Comparison of ENCODE assay signal across 16 cellular contexts in the genomic region with DNA sequence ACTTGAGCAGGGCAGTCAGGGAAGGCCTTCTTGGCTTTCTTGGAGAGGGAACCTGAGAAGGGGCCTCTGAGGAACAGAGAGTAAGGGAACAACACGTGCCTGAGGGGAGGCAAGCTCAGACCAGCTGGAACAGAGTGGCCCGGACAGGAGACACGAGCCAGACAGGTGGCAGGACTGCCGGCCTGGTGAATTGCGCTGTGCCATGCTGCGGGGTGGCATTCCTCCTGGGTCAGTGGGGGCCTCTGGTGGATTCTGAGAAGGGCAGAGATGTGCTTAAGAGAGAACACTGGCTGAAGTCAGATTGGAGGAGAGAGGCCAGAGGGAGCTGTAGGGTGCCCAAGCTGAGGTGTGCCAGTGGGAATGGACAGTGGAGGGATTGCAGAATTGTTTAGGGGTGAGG. TPM values are rescaled to one million over a fixed set of nuclear protein-coding genes. Genes with fewer than 3 reads are reported as not detected.
DNase-seq lines count a peak whose midpoint lies in the region; ATAC-seq and TF ChIP-seq lines count a peak whose summit lies in the region.
"Had no signal": no experiment of that assay in that cellular context is flagged by ENCODE, and none has a peak within 500 bp of the region (broad histone marks: within the 10 kb centered on the region; RNA-seq: fewer than 3 reads in every experiment).

No MANE protein-coding gene starts in this region.

- H3K36me3 ChIP-seq in breast epithelium: no peaks in the 10 kb centered on the region
- H3K36me3 ChIP-seq: SJSA1, stomach had no signal

- no peak for TF ChIP-seq POLR2A in breast epithelium (IDR thresholded peaks at IDR 0.05)

- H3K27ac Mint-ChIP-seq in stimulated activated naive CD8-positive, alpha-beta T cell treated with anti-CD3 and anti-CD28 coated beads, Interleukin-15, amount 100 ng/mL, for 72 hours: peak overlapping the region; percentile 50 to 100
- peak overlapping the region; percentile 19 for H3K27ac Mint-ChIP-seq in osteocyte (ENCODE audit: unreplicated experiment)
- H3K27ac Mint-ChIP-seq: activated CD8-positive, alpha-beta memory T cell treated with anti-CD3 and anti-CD28 coated beads, Interleukin-2, amount 10 ng/mL, durations not matched to agents 7 days and 5 days; natural killer cell; T-helper 2 cell treated with Interferon-gamma antibody and Interleukin-4, amounts not matched to agents 5 μg/mL and 100 μg/mL, for 36 hours had no signal

- H3K27me3 ChIP-seq in breast epithelium: no peaks in the 10 kb centered on the region
- H3K27me3 ChIP-seq: SJSA1, stomach had no signal

- H3K4me1 ChIP-seq in breast epithelium: no peaks in the 10 kb centered on the region

- peaks cover 68% of the 10 kb centered on the region for H3K4me1 Mint-ChIP-seq in stimulated activated naive CD8-positive, alpha-beta T cell treated with anti-CD3 and anti-CD28 coated beads, Interleukin-15, amount 100 ng/mL, for 72 hours
- peaks cover 57% of the 10 kb centered on the region for H3K4me1 Mint-ChIP-seq in osteocyte (ENCODE audit: unreplicated experiment)

- intact Hi-C loops in breast epithelium (cut with DNase I; ENCODE audit: low total_unique reads): no loop called here

- DNase-seq in stimulated activated naive CD8-positive, alpha-beta T cell treated with anti-CD3 and anti-CD28 coated beads, Interleukin-15, amount 100 ng/mL, for 72 hours: no peak
- DNase-seq in stimulated activated naive CD8-positive, alpha-beta T cell treated with anti-CD3 and anti-CD28 coated beads, Interleukin-15, Interleukin-2, amounts not matched to agents 100 U/mL and 50 U/mL, for 24 hours: no peak
- DNase-seq in breast epithelium (ENCODE audit: low spot score in 2 of 2) (peak in 1 of 2 donors; percentile 75), osteocyte (ENCODE audit: extremely low spot score, unreplicated experiment) (no peak), H4 (ENCODE audit: low spot score) (no peak), NOMO-1 treated with dmso at 0.1 percent for 144 hours (lab: John Stamatoyannopoulos, UW; ENCODE audit: unreplicated experiment) (no peak), NCI-H82 (lab: John Stamatoyannopoulos, UW) (no peak), mucosa of gallbladder (ENCODE audit: low spot score) (no peak)
- DNase-seq: activated CD8-positive, alpha-beta memory T cell treated with anti-CD3 and anti-CD28 coated beads, Interleukin-2, amount 10 ng/mL, durations not matched to agents 7 days and 5 days; glutamatergic neuron; natural killer cell had no signal

- no peaks in the 10 kb centered on the region for H3K9me3 ChIP-seq in breast epithelium
- H3K9me3 ChIP-seq: SJSA1, stomach had no signal

- H3K27me3 Mint-ChIP-seq in stimulated activated naive CD8-positive, alpha-beta T cell treated with anti-CD3 and anti-CD28 coated beads, Interleukin-15, amount 100 ng/mL, for 72 hours: no peaks in the 10 kb centered on the region
- H3K27me3 Mint-ChIP-seq in osteocyte (ENCODE audit: unreplicated experiment): no peaks in the 10 kb centered on the region
- H3K27me3 Mint-ChIP-seq: activated CD8-positive, alpha-beta memory T cell treated with anti-CD3 and anti-CD28 coated beads, Interleukin-2, amount 10 ng/mL, durations not matched to agents 7 days and 5 days had no signal

- H3K4me3 ChIP-seq in breast epithelium: no peak overlapping the region
- H3K4me3 ChIP-seq: SJSA1, stomach had no signal

- no peaks in the 10 kb centered on the region for H3K9me3 Mint-ChIP-seq in stimulated activated naive CD8-positive, alpha-beta T cell treated with anti-CD3 and anti-CD28 coated beads, Interleukin-15, amount 100 ng/mL, for 72 hours
- H3K9me3 Mint-ChIP-seq in osteocyte (ENCODE audit: unreplicated experiment): no peaks in the 10 kb centered on the region
- H3K9me3 Mint-ChIP-seq: natural killer cell; T-helper 2 cell treated with Interferon-gamma antibody and Interleukin-4, amounts not matched to agents 5 μg/mL and 100 μg/mL, for 36 hours had no signal

- H3K4me3 Mint-ChIP-seq in stimulated activated naive CD8-positive, alpha-beta T cell treated with anti-CD3 and anti-CD28 coated beads, Interleukin-15, amount 100 ng/mL, for 72 hours: peak overlapping the region in 1 of 2 donors; percentile 28
- H3K4me3 Mint-ChIP-seq in osteocyte (ENCODE audit: unreplicated experiment): no peak overlapping the region
- H3K4me3 Mint-ChIP-seq: activated CD8-positive, alpha-beta memory T cell treated with anti-CD3 and anti-CD28 coated beads, Interleukin-2, amount 10 ng/mL, durations not matched to agents 7 days and 5 days; natural killer cell; T-helper 2 cell treated with Interferon-gamma antibody and Interleukin-4, amounts not matched to agents 5 μg/mL and 100 μg/mL, for 36 hours had no signal

- H3K27ac ChIP-seq in breast epithelium: peak overlapping the region; percentile 40 to 55
- H3K27ac ChIP-seq: SJSA1 had no signal

- H3K36me3 Mint-ChIP-seq in osteocyte (ENCODE audit: unreplicated experiment): peaks cover 18% of the 10 kb centered on the region
- H3K36me3 Mint-ChIP-seq: natural killer cell had no signal

- TF ChIP-seq CTCF in breast epithelium (IDR thresholded peaks at IDR 0.05) (no peak), osteocyte (IDR thresholded peaks at IDR 0.05) (no peak)

- ATAC-seq in stimulated activated naive CD8-positive, alpha-beta T cell treated with anti-CD3 and anti-CD28 coated beads, Interleukin-15, amount 100 ng/mL, for 72 hours: no peak
- no peak for ATAC-seq in stimulated activated naive CD8-positive, alpha-beta T cell treated with anti-CD3 and anti-CD28 coated beads, Interleukin-15, Interleukin-2, amounts not matched to agents 100 U/mL and 50 U/mL, for 24 hours
- ATAC-seq: activated CD4-positive, CD25-positive, alpha-beta regulatory T cell treated with anti-CD3 and anti-CD28 coated beads, Interleukin-2, amount 50 U/mL, for 24 hours; activated CD8-positive, alpha-beta memory T cell treated with anti-CD3 and anti-CD28 coated beads, Interleukin-2, amount 10 ng/mL, durations not matched to agents 7 days and 5 days; esophagus mucosa; natural killer cell had no signal

RNA-seq across cellular contexts. Expression of a gene that starts 4.9 kb away (rescaled TPM):
- 10 to 100 TPM in 1 of 3 donors, 1 to 10 TPM in 1, under 1 TPM in 1; 0.32 to 11.9 (median 2.9) TPM for total RNA-seq in breast epithelium
- total RNA-seq in osteocyte: 33.3 and 39.3 TPM in 2 replicates
- 28.0 and 35.4 TPM in 2 replicates for total RNA-seq in H4 (2014; rRNA removed; shearing (Covaris generic))
- 2.8 TPM for total RNA-seq in mucosa of gallbladder

RNA-seq across cellular contexts. Expression of a gene that starts 29.0 kb away (rescaled TPM):
- total RNA-seq in breast epithelium (10 to 100 TPM in 1 of 3 donors, 1 to 10 TPM in 2; 3.5 to 10.5 (median 5.0) TPM), osteocyte (0.39 and 0.54 TPM in 2 replicates), mucosa of gallbladder (7.2 TPM)
- 0.10 TPM in 1 of 2 replicates, not detected in the other for total RNA-seq in H4 (2014; rRNA removed; shearing (Covaris generic))
- total RNA-seq: SJSA1 had no signal
